In the genomic region with DNA sequence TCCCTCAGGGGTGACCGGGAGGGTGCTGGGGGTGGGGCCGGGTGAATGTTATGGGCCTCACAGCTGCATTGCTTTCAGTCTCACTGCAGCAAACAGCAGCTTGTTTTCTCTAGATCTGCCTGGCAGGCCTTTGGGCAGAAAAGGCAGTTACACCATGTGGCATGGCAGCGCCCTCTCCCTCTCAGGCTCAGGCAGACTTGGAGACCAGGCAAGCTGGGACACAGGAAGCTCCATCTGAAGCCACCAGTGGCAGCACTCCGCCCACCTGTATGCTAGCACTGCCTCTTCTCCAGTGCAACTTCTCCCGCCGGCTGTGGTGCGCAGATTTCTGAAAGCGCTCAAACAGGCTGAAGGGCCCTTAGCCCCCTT, we compare ENCODE assay signal across 1 cellular context.
TF ChIP-seq lines count a peak whose summit lies in the region.

No MANE protein-coding gene starts in this region.

TF ChIP-seq in WTC11, 78 proteins besides CTCF, POLR2A, EP300 and RAD21 (continued from another document):
- TF ChIP-seq, protein P1, sequence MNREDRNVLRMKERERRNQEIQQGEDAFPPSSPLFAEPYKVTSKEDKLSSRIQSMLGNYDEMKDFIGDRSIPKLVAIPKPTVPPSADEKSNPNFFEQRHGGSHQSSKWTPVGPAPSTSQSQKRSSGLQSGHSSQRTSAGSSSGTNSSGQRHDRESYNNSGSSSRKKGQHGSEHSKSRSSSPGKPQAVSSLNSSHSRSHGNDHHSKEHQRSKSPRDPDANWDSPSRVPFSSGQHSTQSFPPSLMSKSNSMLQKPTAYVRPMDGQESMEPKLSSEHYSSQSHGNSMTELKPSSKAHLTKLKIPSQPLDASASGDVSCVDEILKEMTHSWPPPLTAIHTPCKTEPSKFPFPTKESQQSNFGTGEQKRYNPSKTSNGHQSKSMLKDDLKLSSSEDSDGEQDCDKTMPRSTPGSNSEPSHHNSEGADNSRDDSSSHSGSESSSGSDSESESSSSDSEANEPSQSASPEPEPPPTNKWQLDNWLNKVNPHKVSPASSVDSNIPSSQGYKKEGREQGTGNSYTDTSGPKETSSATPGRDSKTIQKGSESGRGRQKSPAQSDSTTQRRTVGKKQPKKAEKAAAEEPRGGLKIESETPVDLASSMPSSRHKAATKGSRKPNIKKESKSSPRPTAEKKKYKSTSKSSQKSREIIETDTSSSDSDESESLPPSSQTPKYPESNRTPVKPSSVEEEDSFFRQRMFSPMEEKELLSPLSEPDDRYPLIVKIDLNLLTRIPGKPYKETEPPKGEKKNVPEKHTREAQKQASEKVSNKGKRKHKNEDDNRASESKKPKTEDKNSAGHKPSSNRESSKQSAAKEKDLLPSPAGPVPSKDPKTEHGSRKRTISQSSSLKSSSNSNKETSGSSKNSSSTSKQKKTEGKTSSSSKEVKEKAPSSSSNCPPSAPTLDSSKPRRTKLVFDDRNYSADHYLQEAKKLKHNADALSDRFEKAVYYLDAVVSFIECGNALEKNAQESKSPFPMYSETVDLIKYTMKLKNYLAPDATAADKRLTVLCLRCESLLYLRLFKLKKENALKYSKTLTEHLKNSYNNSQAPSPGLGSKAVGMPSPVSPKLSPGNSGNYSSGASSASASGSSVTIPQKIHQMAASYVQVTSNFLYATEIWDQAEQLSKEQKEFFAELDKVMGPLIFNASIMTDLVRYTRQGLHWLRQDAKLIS (CRISPR knock-in tag; IDR thresholded peaks at IDR 0.05; ENCODE audit: borderline replicate concordance) = no peak
TF ChIP-seq in WTC11: peak in this region for 0.
